Comparison of ENCODE assay signal across 1 cellular context in the genomic region with DNA sequence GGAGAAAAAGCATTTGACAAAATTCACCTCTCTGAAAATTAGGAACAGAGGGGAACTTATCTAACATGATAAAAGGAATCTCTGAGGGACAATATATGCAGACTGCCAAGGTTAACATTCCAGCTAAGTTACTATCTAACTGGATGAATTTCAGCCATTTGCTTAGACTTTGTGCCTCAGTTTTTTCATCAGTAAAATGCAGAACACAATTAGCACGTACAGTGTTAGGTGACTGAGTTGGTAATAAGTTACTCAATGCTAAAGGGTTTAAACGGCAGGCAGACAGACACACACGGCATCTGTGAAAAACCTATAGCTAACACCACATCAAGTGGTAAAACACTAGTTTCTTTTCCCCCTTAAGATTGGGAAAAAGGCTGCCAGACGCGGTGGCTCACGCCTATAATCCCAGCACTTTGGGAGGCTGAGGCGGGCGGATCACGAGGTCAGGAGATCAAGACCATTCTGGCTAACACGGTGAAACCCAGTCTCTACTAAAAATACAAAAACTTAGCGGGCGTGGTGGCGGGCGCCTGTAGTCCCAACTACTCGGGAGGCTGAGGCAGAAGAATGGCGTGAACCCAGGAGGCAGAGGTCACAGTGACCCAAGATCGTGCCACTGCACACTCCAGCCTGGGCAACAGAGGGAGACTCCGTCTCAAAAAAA.
TF ChIP-seq lines count a peak whose summit lies in the region.

No MANE protein-coding gene starts in this region.

TF ChIP-seq in IMR-90, 13 proteins besides CTCF, POLR2A, EP300 and RAD21 (continued from another document):
- TF ChIP-seq ELK1 (IDR thresholded peaks at IDR 0.05; ENCODE audit: borderline replicate concordance, low read depth, low read length): no peak
- TF ChIP-seq RCOR1 (IDR thresholded peaks at IDR 0.05; ENCODE audit: insufficient replicate concordance, low read length): no peak
- no peak for TF ChIP-seq RFX5 (IDR thresholded peaks at IDR 0.05; ENCODE audit: low read depth, low read length)
- TF ChIP-seq SMC3 (IDR thresholded peaks at IDR 0.05; ENCODE audit: low read depth, low read length): no peak
- no peak for TF ChIP-seq BHLHE40 (IDR thresholded peaks at IDR 0.05; ENCODE audit: low read depth, low read length)
- TF ChIP-seq MAFK (IDR thresholded peaks at IDR 0.05; ENCODE audit: low read depth, low read length): no peak
- TF ChIP-seq CEBPB (IDR thresholded peaks at IDR 0.05; ENCODE audit: low read depth, low read length): no peak
- TF ChIP-seq MXI1 (IDR thresholded peaks at IDR 0.05; ENCODE audit: borderline replicate concordance, low read depth, low read length): no peak
- TF ChIP-seq FOS (IDR thresholded peaks at IDR 0.05; ENCODE audit: low read depth, low read length): no peak
- TF ChIP-seq, protein P1, sequence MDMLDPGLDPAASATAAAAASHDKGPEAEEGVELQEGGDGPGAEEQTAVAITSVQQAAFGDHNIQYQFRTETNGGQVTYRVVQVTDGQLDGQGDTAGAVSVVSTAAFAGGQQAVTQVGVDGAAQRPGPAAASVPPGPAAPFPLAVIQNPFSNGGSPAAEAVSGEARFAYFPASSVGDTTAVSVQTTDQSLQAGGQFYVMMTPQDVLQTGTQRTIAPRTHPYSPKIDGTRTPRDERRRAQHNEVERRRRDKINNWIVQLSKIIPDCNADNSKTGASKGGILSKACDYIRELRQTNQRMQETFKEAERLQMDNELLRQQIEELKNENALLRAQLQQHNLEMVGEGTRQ (IDR thresholded peaks at IDR 0.05; ENCODE audit: low read depth, low read length): no peak
- no peak for TF ChIP-seq MAZ (IDR thresholded peaks at IDR 0.05; ENCODE audit: borderline replicate concordance, low read depth, low read length)
- TF ChIP-seq CHD1 (IDR thresholded peaks at IDR 0.05; ENCODE audit: low read depth, low read length): no peak
